ENCODE assay signal across 8 cellular contexts in the genomic region with DNA sequence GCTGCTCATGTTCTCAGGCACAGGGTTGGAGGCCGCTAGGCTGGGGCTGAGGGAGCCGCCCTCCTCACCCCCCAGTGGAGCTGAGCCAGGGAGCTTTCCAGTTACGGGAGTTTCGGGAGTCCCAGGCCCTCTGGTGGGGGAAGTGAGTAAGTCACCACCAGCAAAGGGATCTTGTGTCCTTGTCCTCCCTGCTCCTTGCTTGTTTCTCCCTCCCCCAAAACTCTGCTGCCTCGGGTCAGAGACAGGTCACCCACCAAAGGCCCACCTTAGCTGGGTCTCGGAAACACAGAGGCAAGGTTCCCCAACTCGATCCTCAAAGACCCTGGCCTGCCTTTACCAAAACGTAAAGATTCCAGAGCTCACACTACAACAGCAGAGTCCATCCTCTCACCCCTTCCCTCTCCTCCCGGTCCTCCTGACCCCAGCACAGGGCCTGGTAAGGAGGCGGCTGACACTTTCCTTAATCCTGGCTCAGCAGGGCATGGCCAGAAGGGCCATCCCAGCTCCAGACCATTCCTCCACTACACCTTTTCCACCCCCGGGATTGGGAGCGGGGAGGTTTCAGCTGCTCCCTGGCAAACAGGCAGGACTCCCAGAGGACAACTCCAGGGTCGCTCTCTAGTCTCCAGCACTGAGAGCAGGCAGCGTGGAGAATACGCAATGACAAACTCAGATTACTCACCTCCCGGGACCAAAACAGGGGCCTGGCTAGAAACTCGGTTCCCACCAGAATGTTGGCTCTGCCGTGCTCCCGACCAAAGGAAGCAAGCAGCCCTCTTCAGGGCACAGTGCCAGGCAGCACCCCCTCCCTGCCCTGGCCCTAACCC.
A peak's percentile ranks its signal among the peaks of the same experiment; 100 is the strongest.
DNase-seq lines count a peak whose midpoint lies in the region; ATAC-seq and TF ChIP-seq lines count a peak whose summit lies in the region.

No MANE protein-coding gene starts in this region.

- peaks cover 35 to 66% (median 54%) of the 10 kb centered on the region in 10 experiments for H3K4me1 ChIP-seq in BLaER1 treated with 17β-estradiol and CSF1 and Interleukin-3, amounts not matched to agents 10 nM and 100 nM

- H3K4me2 ChIP-seq in BLaER1 treated with 17β-estradiol and CSF1 and Interleukin-3, amounts not matched to agents 10 nM and 100 nM: peak overlapping the region; percentile 37 to 85 (median 64)

- H3K9ac ChIP-seq in BLaER1 treated with 17β-estradiol and CSF1 and Interleukin-3, amounts not matched to agents 10 nM and 100 nM: peak overlapping the region in 7 of 11 experiments; percentile 3 to 45 (median 30); a peak in 10 of 22 replicates

- TF ChIP-seq POLR2A in erythroblast (IDR thresholded peaks at IDR 0.05; ENCODE audit: low read length): no peak

- no peak overlapping the region for H3K4me3 ChIP-seq in BLaER1 treated with 17β-estradiol and CSF1 and Interleukin-3, amounts not matched to agents 10 nM and 100 nM

- no peaks in the 10 kb centered on the region for H3K9me3 ChIP-seq in BLaER1 treated with 17β-estradiol and CSF1 and Interleukin-3, amounts not matched to agents 10 nM and 100 nM (replicated peaks in 1 of 11)

- in situ Hi-C loops in GM13976 (cut with MboI; ENCODE audit: low sequenced_read_pairs, unreplicated experiment): no loop called here

- ATAC-seq in HG02571 (IDR thresholded peaks at IDR 0.05; ENCODE audit: unreplicated experiment): no peak
- ATAC-seq in GM21825 (IDR thresholded peaks at IDR 0.05; ENCODE audit: unreplicated experiment): no peak

- peaks cover 0 to 49% (median 41%) of the 10 kb centered on the region in 11 experiments; a peak in 17 of 22 replicates for H4K20me1 ChIP-seq in BLaER1 treated with 17β-estradiol and CSF1 and Interleukin-3, amounts not matched to agents 10 nM and 100 nM

- DNase-seq in GM13976 (ENCODE audit: low spot score) (peak; percentile 75), NCI-H2029 treated with DMSO at 0.1 percent for 48 hours (lab: John Stamatoyannopoulos, UW) (peak; percentile 28), T1000 (lab: John Stamatoyannopoulos, UW) (peak; percentile 38), erythroblast (lab: John Stamatoyannopoulos, UW) (peak; percentile 88 to 92), mucosa of gallbladder (ENCODE audit: low spot score) (peak; percentile 61)

- peak overlapping the region in 6 of 11 experiments; percentile 8 to 36 (median 20); a peak in 7 of 22 replicates for H3K27ac ChIP-seq in BLaER1 treated with 17β-estradiol and CSF1 and Interleukin-3, amounts not matched to agents 10 nM and 100 nM

- no peaks in the 10 kb centered on the region for H3K27me3 ChIP-seq in BLaER1 treated with 17β-estradiol and CSF1 and Interleukin-3, amounts not matched to agents 10 nM and 100 nM

- H3K36me3 ChIP-seq in BLaER1 treated with 17β-estradiol and CSF1 and Interleukin-3, amounts not matched to agents 10 nM and 100 nM: peaks cover 26 to 36% (median 32%) of the 10 kb centered on the region in 11 experiments

- peak; percentile 39 for TF ChIP-seq CTCF in GM13976 (IDR thresholded peaks at IDR 0.05; ENCODE audit: borderline replicate concordance, control extremely low read depth, extremely low read depth, insufficient read depth, missing control alignments)

Comparison
In these comparisons a context has a peak if more than half of its experiments do, and no peak if none do; other contexts are left out.
1. DNase-seq: peak in every context shown above with its lines; median percentile 90 in erythroblast; 75 in GM13976; 61 in mucosa of gallbladder; 38 in T1000; 28 in NCI-H2029 treated with DMSO at 0.1 percent for 48 hours.